In the genomic region with DNA sequence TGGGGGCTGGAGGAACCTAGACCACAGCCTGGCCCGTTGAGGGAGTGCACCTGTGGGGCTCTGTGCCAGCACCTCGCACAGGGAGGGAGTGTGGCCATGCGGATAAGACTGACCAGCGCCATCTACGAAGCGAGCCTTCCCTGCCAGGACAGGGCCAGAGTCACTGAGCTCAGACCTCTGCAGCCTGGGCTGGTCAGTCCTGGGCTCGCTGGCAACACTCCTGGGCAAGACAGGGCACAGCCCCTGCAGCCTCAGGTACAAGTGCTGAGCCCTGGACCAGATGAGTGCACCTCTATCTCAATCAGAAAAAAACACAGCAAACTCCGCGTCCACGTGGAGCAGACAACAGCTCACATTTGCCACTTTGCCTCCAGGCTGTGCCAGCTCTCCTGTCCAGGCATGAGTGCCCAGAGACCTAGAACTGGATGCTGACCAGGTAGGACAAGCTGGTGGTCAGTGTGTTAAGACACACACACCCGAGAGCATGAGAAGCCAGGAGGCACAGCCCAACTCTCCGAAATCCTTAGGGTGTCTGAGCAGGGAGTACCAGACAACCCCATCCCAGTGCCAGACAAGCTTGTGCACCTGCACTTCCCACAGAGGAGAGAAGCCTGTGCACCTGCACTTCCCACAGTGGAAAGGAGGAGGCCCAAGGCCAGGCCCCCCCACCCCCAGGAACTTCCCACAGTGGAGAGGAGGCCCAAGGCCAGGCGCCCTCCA, we compare ENCODE assay signal across 1 cellular context.
TF ChIP-seq lines count a peak whose summit lies in the region.

No MANE protein-coding gene starts in this region.

TF ChIP-seq in H1, 55 proteins besides CTCF, POLR2A, EP300 and RAD21:
- TF ChIP-seq BACH1 (IDR thresholded peaks at IDR 0.05; ENCODE audit: low read length) (no peak), SIN3A (conservative IDR thresholded peaks at IDR 0.05 in 1 of 2, IDR thresholded peaks at IDR 0.05 in 1 of 2; ENCODE audit: low read depth in 1 of 2, low read length in 2 of 2) (no peak), SP1 (IDR thresholded peaks at IDR 0.05; ENCODE audit: low read depth, low read length) (no peak), SIX5 (IDR thresholded peaks at IDR 0.05; ENCODE audit: low read depth, low read length) (no peak), JUN (IDR thresholded peaks at IDR 0.05; ENCODE audit: low read depth, low read length) (no peak), YY1 (IDR thresholded peaks at IDR 0.05; ENCODE audit: low read depth, low read length) (no peak), PHF8 (conservative IDR thresholded peaks at IDR 0.05; ENCODE audit: low read depth, low read length) (no peak), E2F6 (IDR thresholded peaks at IDR 0.05) (no peak), BCL11A (IDR thresholded peaks at IDR 0.05; ENCODE audit: low read depth in 2 of 2, low read length in 2 of 2) (no peak), CHD2 (IDR thresholded peaks at IDR 0.05; ENCODE audit: low read length) (no peak), ASH2L (IDR thresholded peaks at IDR 0.05; ENCODE audit: low read length) (no peak), CHD1 (IDR thresholded peaks at IDR 0.05; ENCODE audit: low read depth, low read length) (no peak), SP4 (IDR thresholded peaks at IDR 0.05; ENCODE audit: low read length) (no peak), SUZ12 (IDR thresholded peaks at IDR 0.05; ENCODE audit: low read length) (no peak), POLR2AphosphoS5 (IDR thresholded peaks at IDR 0.05; ENCODE audit: low read depth, low read length) (no peak), TAF1 (IDR thresholded peaks at IDR 0.05; ENCODE audit: low read depth, low read length) (no peak)
- TF ChIP-seq, protein P1, sequence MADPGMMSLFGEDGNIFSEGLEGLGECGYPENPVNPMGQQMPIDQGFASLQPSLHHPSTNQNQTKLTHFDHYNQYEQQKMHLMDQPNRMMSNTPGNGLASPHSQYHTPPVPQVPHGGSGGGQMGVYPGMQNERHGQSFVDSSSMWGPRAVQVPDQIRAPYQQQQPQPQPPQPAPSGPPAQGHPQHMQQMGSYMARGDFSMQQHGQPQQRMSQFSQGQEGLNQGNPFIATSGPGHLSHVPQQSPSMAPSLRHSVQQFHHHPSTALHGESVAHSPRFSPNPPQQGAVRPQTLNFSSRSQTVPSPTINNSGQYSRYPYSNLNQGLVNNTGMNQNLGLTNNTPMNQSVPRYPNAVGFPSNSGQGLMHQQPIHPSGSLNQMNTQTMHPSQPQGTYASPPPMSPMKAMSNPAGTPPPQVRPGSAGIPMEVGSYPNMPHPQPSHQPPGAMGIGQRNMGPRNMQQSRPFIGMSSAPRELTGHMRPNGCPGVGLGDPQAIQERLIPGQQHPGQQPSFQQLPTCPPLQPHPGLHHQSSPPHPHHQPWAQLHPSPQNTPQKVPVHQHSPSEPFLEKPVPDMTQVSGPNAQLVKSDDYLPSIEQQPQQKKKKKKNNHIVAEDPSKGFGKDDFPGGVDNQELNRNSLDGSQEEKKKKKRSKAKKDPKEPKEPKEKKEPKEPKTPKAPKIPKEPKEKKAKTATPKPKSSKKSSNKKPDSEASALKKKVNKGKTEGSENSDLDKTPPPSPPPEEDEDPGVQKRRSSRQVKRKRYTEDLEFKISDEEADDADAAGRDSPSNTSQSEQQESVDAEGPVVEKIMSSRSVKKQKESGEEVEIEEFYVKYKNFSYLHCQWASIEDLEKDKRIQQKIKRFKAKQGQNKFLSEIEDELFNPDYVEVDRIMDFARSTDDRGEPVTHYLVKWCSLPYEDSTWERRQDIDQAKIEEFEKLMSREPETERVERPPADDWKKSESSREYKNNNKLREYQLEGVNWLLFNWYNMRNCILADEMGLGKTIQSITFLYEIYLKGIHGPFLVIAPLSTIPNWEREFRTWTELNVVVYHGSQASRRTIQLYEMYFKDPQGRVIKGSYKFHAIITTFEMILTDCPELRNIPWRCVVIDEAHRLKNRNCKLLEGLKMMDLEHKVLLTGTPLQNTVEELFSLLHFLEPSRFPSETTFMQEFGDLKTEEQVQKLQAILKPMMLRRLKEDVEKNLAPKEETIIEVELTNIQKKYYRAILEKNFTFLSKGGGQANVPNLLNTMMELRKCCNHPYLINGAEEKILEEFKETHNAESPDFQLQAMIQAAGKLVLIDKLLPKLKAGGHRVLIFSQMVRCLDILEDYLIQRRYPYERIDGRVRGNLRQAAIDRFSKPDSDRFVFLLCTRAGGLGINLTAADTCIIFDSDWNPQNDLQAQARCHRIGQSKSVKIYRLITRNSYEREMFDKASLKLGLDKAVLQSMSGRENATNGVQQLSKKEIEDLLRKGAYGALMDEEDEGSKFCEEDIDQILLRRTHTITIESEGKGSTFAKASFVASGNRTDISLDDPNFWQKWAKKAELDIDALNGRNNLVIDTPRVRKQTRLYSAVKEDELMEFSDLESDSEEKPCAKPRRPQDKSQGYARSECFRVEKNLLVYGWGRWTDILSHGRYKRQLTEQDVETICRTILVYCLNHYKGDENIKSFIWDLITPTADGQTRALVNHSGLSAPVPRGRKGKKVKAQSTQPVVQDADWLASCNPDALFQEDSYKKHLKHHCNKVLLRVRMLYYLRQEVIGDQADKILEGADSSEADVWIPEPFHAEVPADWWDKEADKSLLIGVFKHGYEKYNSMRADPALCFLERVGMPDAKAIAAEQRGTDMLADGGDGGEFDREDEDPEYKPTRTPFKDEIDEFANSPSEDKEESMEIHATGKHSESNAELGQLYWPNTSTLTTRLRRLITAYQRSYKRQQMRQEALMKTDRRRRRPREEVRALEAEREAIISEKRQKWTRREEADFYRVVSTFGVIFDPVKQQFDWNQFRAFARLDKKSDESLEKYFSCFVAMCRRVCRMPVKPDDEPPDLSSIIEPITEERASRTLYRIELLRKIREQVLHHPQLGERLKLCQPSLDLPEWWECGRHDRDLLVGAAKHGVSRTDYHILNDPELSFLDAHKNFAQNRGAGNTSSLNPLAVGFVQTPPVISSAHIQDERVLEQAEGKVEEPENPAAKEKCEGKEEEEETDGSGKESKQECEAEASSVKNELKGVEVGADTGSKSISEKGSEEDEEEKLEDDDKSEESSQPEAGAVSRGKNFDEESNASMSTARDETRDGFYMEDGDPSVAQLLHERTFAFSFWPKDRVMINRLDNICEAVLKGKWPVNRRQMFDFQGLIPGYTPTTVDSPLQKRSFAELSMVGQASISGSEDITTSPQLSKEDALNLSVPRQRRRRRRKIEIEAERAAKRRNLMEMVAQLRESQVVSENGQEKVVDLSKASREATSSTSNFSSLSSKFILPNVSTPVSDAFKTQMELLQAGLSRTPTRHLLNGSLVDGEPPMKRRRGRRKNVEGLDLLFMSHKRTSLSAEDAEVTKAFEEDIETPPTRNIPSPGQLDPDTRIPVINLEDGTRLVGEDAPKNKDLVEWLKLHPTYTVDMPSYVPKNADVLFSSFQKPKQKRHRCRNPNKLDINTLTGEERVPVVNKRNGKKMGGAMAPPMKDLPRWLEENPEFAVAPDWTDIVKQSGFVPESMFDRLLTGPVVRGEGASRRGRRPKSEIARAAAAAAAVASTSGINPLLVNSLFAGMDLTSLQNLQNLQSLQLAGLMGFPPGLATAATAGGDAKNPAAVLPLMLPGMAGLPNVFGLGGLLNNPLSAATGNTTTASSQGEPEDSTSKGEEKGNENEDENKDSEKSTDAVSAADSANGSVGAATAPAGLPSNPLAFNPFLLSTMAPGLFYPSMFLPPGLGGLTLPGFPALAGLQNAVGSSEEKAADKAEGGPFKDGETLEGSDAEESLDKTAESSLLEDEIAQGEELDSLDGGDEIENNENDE (IDR thresholded peaks at IDR 0.05; ENCODE audit: insufficient replicate concordance, low read length) = no peak
